28 cellular contexts compared by ENCODE assay signal in genomic region chr15:93045191-93045785, GRCh38. TPM values are rescaled to one million over a fixed set of nuclear protein-coding genes. Genes with fewer than 3 reads are reported as not detected.
"Had no signal": no experiment of that assay in that cellular context is flagged by ENCODE, and none has a peak within 500 bp of the region (broad histone marks: within the 10 kb centered on the region; RNA-seq: fewer than 3 reads in every experiment).

No MANE protein-coding gene starts in this region.

- H3K27me3 ChIP-seq: adrenal gland, ascending aorta, gastrocnemius medialis, hepatocyte, thyroid gland had no signal

- H3K4me1 ChIP-seq: adrenal gland, ascending aorta had no signal

- H3K36me3 ChIP-seq: adrenal gland, neutrophil, thyroid gland, WERI-Rb-1 had no signal

- H3K27ac ChIP-seq: adrenal gland, ascending aorta, gastrocnemius medialis, hepatocyte, neutrophil, thyroid gland, WERI-Rb-1 had no signal

- DNase-seq: activated CD4-positive, alpha-beta T cell treated with anti-CD3 and anti-CD28 coated beads for 48 hours; activated CD4-positive, alpha-beta T cell treated with anti-CD3 and anti-CD28 coated beads, Interleukin-2, amount 50 U/mL, for 48 hours; activated CD8-positive, alpha-beta memory T cell treated with anti-CD3 and anti-CD28 coated beads, Interleukin-2, amount 50 U/mL, for 4 hours; activated effector memory CD4-positive, alpha-beta T cell treated with anti-CD3 and anti-CD28 coated beads, Interleukin-2, amount 50 U/mL, for 16 hours; activated naive CD4-positive, alpha-beta T cell treated with anti-CD3 and anti-CD28 coated beads for 36 hours; activated naive CD8-positive, alpha-beta T cell treated with anti-CD3 and anti-CD28 coated beads for 36 hours; activated T-cell treated with anti-CD3 and anti-CD28 coated beads, Interleukin-2, amount 50 U/mL, for 1 hour; adrenal gland; dermis blood vessel endothelial cell; effector CD8-positive, alpha-beta T cell; gastrocnemius medialis; left colon; mesenchymal stem cell; natural killer cell; retina; small intestine; stimulated activated CD4-positive, alpha-beta T cell treated with anti-CD3 and anti-CD28 coated beads, Interleukin-4, amount 100 ng/mL, for 24 hours; stimulated activated naive CD8-positive, alpha-beta T cell treated with anti-CD3 and anti-CD28 coated beads, Interleukin-15, amount 100 ng/mL, for 72 hours; T1000; thyroid gland; WERI-Rb-1 had no signal

- H3K4me3 ChIP-seq: adrenal gland, ascending aorta, gastrocnemius medialis, hepatocyte, thyroid gland had no signal

- H3K9me3 ChIP-seq: adrenal gland, gastrocnemius medialis, neutrophil, thyroid gland had no signal

- ATAC-seq: activated CD4-positive, CD25-positive, alpha-beta regulatory T cell treated with anti-CD3 and anti-CD28 coated beads, Interleukin-2, amount 50 U/mL, for 24 hours; gastrocnemius medialis; left colon; natural killer cell; stimulated activated memory B cell treated with anti-CD40 and anti-IgM and Interleukin-4, amounts not matched to agents 10 μg/mL and 1 μg/mL and 100 μg/mL, for 72 hours had no signal

RNA-seq across cellular contexts. Expression of gene RGMA, which starts 43.7 kb away (rescaled TPM):
- total RNA-seq: activated CD8-positive, alpha-beta memory T cell treated with anti-CD3 and anti-CD28 coated beads for 36 hours; natural killer cell; T-helper 1 cell treated with Interleukin-12 subunit alpha and Interleukin-12 subunit beta and Interleukin-4 antibody, amounts not matched to agents 30 ng/mL and 1 ng/mL, for 36 hours had no signal
